8 cellular contexts compared by ENCODE assay signal in genomic region chr11:76152741-76153608, GRCh38. TPM values are rescaled to one million over a fixed set of nuclear protein-coding genes. Genes with fewer than 3 reads are reported as not detected.
DNase-seq lines count a peak whose midpoint lies in the region; ATAC-seq lines count a peak whose summit lies in the region.

No MANE protein-coding gene starts in this region.

- peaks cover 26% of the 10 kb centered on the region for H3K4me1 Mint-ChIP-seq in activated CD8-positive, alpha-beta T cell treated with anti-CD3 and anti-CD28 coated beads, Interleukin-2, amount 10 ng/mL, durations not matched to agents 7 days and 5 days (ENCODE audit: low read depth)

- H3K56ac ChIP-seq in mesendoderm (ENCODE audit: low read length), result peak overlapping the region; percentile 95

- H3K4me3 Mint-ChIP-seq in activated CD8-positive, alpha-beta T cell treated with anti-CD3 and anti-CD28 coated beads, Interleukin-2, amount 10 ng/mL, durations not matched to agents 7 days and 5 days, result peak overlapping the region; percentile 73

- ATAC-seq in HG02763 (IDR thresholded peaks at IDR 0.05; ENCODE audit: unreplicated experiment), result peak; percentile 35
- ATAC-seq in activated CD8-positive, alpha-beta T cell treated with anti-CD3 and anti-CD28 coated beads, Interleukin-2, amount 10 ng/mL, durations not matched to agents 7 days and 5 days, result peak; percentile 13
- ATAC-seq in GM18519 (IDR thresholded peaks at IDR 0.05; ENCODE audit: low FRiP score, unreplicated experiment), result no peak
- no peak for ATAC-seq in GM21737 (IDR thresholded peaks at IDR 0.05; ENCODE audit: unreplicated experiment)

- peak; percentile 40 for DNase-seq in NK-92 treated with Interleukin-12 subunit alpha and Interleukin-12 subunit beta, amount 100 ng/mL, for 24 hours (lab: John Stamatoyannopoulos, UW)
- DNase-seq in NK-92 (lab: John Stamatoyannopoulos, UW; ENCODE audit: unreplicated experiment) (no peak), mesendoderm (peak; percentile 69), HK-2 (ENCODE audit: unreplicated experiment) (no peak)
- DNase-seq in activated CD8-positive, alpha-beta T cell treated with anti-CD3 and anti-CD28 coated beads, Interleukin-2, amount 10 ng/mL, durations not matched to agents 7 days and 5 days, result peak; percentile 41

- H2BK5ac ChIP-seq in mesendoderm (ENCODE audit: low read length), result peak overlapping the region; percentile 44

- peaks cover 12% of the 10 kb centered on the region for H3K4me1 ChIP-seq in mesendoderm (ENCODE audit: control insufficient read depth, low read depth, low read length)

- H3K23ac ChIP-seq in mesendoderm (ENCODE audit: low read length), result peak overlapping the region; percentile 85

- H3K9ac ChIP-seq in mesendoderm (ENCODE audit: low read length), result peak overlapping the region; percentile 84

- H3K4me2 ChIP-seq in mesendoderm (ENCODE audit: low read length), result peak overlapping the region; percentile 82

- H2AK5ac ChIP-seq in mesendoderm (ENCODE audit: low read length), result no peak overlapping the region

- no CpG with 5 or more reads among the region's 13 CpGs for WGBS in mesendoderm (ENCODE audit: extremely low coverage, insufficient coverage, low lambda C conversion rate)

- no peaks in the 10 kb centered on the region for H3K36me3 ChIP-seq in mesendoderm (ENCODE audit: control insufficient read depth, insufficient read depth, low read length)

- peak overlapping the region; percentile 24 for H3K27ac ChIP-seq in mesendoderm (ENCODE audit: low read depth, low read length)

- H4K8ac ChIP-seq in mesendoderm (ENCODE audit: low read depth, low read length), result no peak overlapping the region

- no peak overlapping the region for H2BK120ac ChIP-seq in mesendoderm (ENCODE audit: low read depth, low read length)

- peak overlapping the region; percentile 37 for H3K27ac Mint-ChIP-seq in activated CD8-positive, alpha-beta T cell treated with anti-CD3 and anti-CD28 coated beads, Interleukin-2, amount 10 ng/mL, durations not matched to agents 7 days and 5 days

- POLR2A ChIA-PET in activated CD8-positive, alpha-beta T cell treated with anti-CD3 and anti-CD28 coated beads, Interleukin-2, amount 10 ng/mL, durations not matched to agents 7 days and 5 days (lab: Charles Lee), result no interaction called here

- no peak overlapping the region for H3K4me3 ChIP-seq in mesendoderm (ENCODE audit: low read length)

- H3K79me1 ChIP-seq in mesendoderm (ENCODE audit: low read length), result no peaks in the 10 kb centered on the region

- H3K27me3 Mint-ChIP-seq in activated CD8-positive, alpha-beta T cell treated with anti-CD3 and anti-CD28 coated beads, Interleukin-2, amount 10 ng/mL, durations not matched to agents 7 days and 5 days (ENCODE audit: low read depth), result peaks cover 7% of the 10 kb centered on the region

- H3K79me2 ChIP-seq in mesendoderm (ENCODE audit: control insufficient read depth, insufficient read depth, low read length), result no peaks in the 10 kb centered on the region

- no peaks in the 10 kb centered on the region for H3K9me3 Mint-ChIP-seq in activated CD8-positive, alpha-beta T cell treated with anti-CD3 and anti-CD28 coated beads, Interleukin-2, amount 10 ng/mL, durations not matched to agents 7 days and 5 days (ENCODE audit: insufficient read depth)

- CTCF ChIA-PET in activated CD8-positive, alpha-beta T cell treated with anti-CD3 and anti-CD28 coated beads, Interleukin-2, amount 10 ng/mL, durations not matched to agents 7 days and 5 days (lab: Charles Lee), result interaction anchor here (0.6 to 3.2 kb wide), 51 partner anchors 10 to 439 kb away, joined by 3 to 148 read pairs (median 4); partner anchors contain the start of gene UVRAG

- H3K27me3 ChIP-seq in mesendoderm (ENCODE audit: insufficient read depth, low read length, poor library complexity), result no peaks in the 10 kb centered on the region

- H4K5ac ChIP-seq in mesendoderm (ENCODE audit: low read length), result no peak overlapping the region

- H3K36me3 Mint-ChIP-seq in activated CD8-positive, alpha-beta T cell treated with anti-CD3 and anti-CD28 coated beads, Interleukin-2, amount 10 ng/mL, durations not matched to agents 7 days and 5 days (ENCODE audit: low read depth), result no peaks in the 10 kb centered on the region

- H2BK15ac ChIP-seq in mesendoderm (replicated peaks; ENCODE audit: low read depth), result no peak overlapping the region

- H3K4ac ChIP-seq in mesendoderm (ENCODE audit: low read depth, low read length), result no peak overlapping the region

- no peak overlapping the region for H3K18ac ChIP-seq in mesendoderm (ENCODE audit: low read length)

RNA-seq across cellular contexts. Expression of gene WNT11, which starts 53.3 kb away (rescaled TPM):
- total RNA-seq in activated CD8-positive, alpha-beta T cell treated with anti-CD3 and anti-CD28 coated beads, Interleukin-2, amount 10 ng/mL, durations not matched to agents 7 days and 5 days, result under 1 TPM; 0.26 to 0.83 TPM
- polyA plus RNA-seq in mesendoderm (2013, experiment 1 of 2), result 0.14 TPM
- 0.20 TPM for polyA plus RNA-seq in mesendoderm (2013, experiment 2 of 2)

Comparison
In these comparisons a context has a peak if more than half of its experiments do, and no peak if none do; other contexts are left out.
1. DNase-seq: peak in NK-92 treated with Interleukin-12 subunit alpha and Interleukin-12 subunit beta, amount 100 ng/mL, for 24 hours (single experiment), activated CD8-positive, alpha-beta T cell treated with anti-CD3 and anti-CD28 coated beads, Interleukin-2, amount 10 ng/mL, durations not matched to agents 7 days and 5 days (single experiment) and mesendoderm (single experiment); none in NK-92 (single experiment) and HK-2 (single experiment).
2. ATAC-seq: peak in HG02763 (single experiment) and activated CD8-positive, alpha-beta T cell treated with anti-CD3 and anti-CD28 coated beads, Interleukin-2, amount 10 ng/mL, durations not matched to agents 7 days and 5 days (single experiment); none in GM18519 (single experiment) and GM21737 (single experiment).